ENCODE assay signal across 16 cellular contexts in the genomic region with DNA sequence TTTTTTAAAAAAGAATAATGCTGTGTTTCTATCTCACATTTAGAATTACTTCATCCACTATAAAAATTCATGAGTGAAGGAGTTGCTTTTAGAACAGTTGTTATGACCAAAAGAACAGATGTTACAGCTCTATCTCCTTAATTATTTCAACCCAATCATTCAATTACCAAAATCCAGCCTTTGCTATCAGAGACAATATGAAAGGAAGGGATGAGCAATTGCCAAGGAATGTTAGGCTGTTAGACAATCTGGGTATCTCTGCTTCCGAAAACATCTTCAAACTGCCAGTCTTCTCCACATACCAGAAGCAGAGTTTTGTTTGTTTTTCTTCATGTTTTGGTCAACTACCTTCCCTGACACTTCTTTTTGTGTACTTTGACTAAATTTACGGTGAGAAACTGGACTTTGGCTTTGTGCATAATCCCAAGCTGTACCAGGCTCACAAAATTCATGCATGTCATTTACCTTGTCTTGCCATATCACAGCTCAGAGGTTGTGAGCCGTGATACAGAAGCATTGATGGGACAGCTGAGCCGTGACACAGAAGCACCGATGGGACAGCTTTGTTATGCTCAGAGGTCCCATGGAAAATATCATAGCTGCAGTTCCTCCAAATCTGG.
A peak's percentile ranks its signal among the peaks of the same experiment; 100 is the strongest.
DNase-seq lines count a peak whose midpoint lies in the region; ATAC-seq, FAIRE-seq and TF ChIP-seq lines count a peak whose summit lies in the region.
"Had no signal": no experiment of that assay in that cellular context is flagged by ENCODE, and none has a peak within 500 bp of the region (broad histone marks: within the 10 kb centered on the region; RNA-seq: fewer than 3 reads in every experiment).

No MANE protein-coding gene starts in this region.

- TF ChIP-seq RAD21 in A549 (conservative IDR thresholded peaks at IDR 0.05 in 1 of 2, IDR thresholded peaks at IDR 0.05 in 1 of 2), result no peak
- TF ChIP-seq RAD21 in HepG2 (CRISPR knock-in tag; IDR thresholded peaks at IDR 0.05), result no peak

- no peaks in the 10 kb centered on the region for H3F3A ChIP-seq in GM23338 (replicated peaks; ENCODE audit: low read depth)

- H3K27me3 ChIP-seq in GM23338 (ENCODE audit: insufficient read depth) (no peaks in the 10 kb centered on the region), HepG2 (ENCODE audit: control insufficient read depth in 1 of 2, insufficient read depth in 2 of 2, low read length in 2 of 2) (no peaks in the 10 kb centered on the region; a peak in 1 of 5 replicates)
- H3K27me3 ChIP-seq: Peyer's patch had no signal

- TF ChIP-seq CTCF in A549 (IDR thresholded peaks at IDR 0.05), result no peak
- TF ChIP-seq CTCF in GM23338 (conservative IDR thresholded peaks at IDR 0.05; ENCODE audit: low read depth in 2 of 2), result no peak
- TF ChIP-seq CTCF in HepG2 (CRISPR knock-in tag; IDR thresholded peaks at IDR 0.05), result no peak

- FAIRE-seq in A549 (lab: Jason Lieb, UNC) (peak; percentile 74), HepG2 (lab: Jason Lieb, UNC) (no peak)
- FAIRE-seq: H54 had no signal

- H2AFZ ChIP-seq in GM23338 (no peak overlapping the region), HepG2 (ENCODE audit: low read length) (no peak overlapping the region)

- peaks cover 8% of the 10 kb centered on the region; the same call in 1 of the 2 replicates for H3K9me2 ChIP-seq in GM23338 (ENCODE audit: insufficient read depth)

- H3K36me3 ChIP-seq in GM23338 (ENCODE audit: insufficient read depth), result no peaks in the 10 kb centered on the region
- no peaks in the 10 kb centered on the region for H3K36me3 ChIP-seq in HepG2 (replicated peaks in 1 of 2; ENCODE audit: control insufficient read depth in 1 of 2, insufficient read depth in 2 of 2, low read length in 2 of 2)
- H3K36me3 ChIP-seq: Peyer's patch had no signal

- H3K27me3 Mint-ChIP-seq in GM23338 (ENCODE audit: insufficient read depth, low read depth, poor library complexity), result no peaks in the 10 kb centered on the region

- intact Hi-C loops in HepG2 (cut with micrococcal nuclease; ENCODE audit: unreplicated experiment), result no loop called here
- intact Hi-C loops in posterior vena cava (cut with DNase I), result no loop called here

- peak overlapping the region; percentile 51 for H3K4me2 ChIP-seq in A549
- H3K4me2 ChIP-seq in GM23338, result no peak overlapping the region
- peak overlapping the region; percentile 31 for H3K4me2 ChIP-seq in HepG2 (ENCODE audit: low read depth, low read length)

- H3K27ac Mint-ChIP-seq in GM23338, result no peak overlapping the region; the same call in 1 of the 2 replicates
- H3K27ac Mint-ChIP-seq: IgD-negative memory B cell had no signal

- WGBS in A549 (ENCODE audit: missing lambda C conversion rate), result 3% methylated on average over 5 of the region's 5 CpGs
- WGBS in HepG2 (ENCODE audit: low lambda C conversion rate), result 2% methylated on average over 5 of the region's 5 CpGs

- H3K4me1 Mint-ChIP-seq in GM23338, result no peaks in the 10 kb centered on the region
- H3K4me1 Mint-ChIP-seq: IgD-negative memory B cell had no signal

- H3K4me3 Mint-ChIP-seq in GM23338, result no peak overlapping the region
- H3K4me3 Mint-ChIP-seq: IgD-negative memory B cell had no signal

- POLR2A ChIA-PET in A549 (lab: Yijun Ruan, JAX), result no interaction called here
- POLR2A ChIA-PET in HepG2 (lab: Yijun Ruan, JAX), result no interaction called here

- H3K9me3 ChIP-seq in A549, result no peaks in the 10 kb centered on the region
- H3K9me3 ChIP-seq in HepG2 (ENCODE audit: low read length), result no peaks in the 10 kb centered on the region
- H3K9me3 ChIP-seq: Peyer's patch had no signal

- H3K4me1 ChIP-seq in A549 (peaks cover 13% of the 10 kb centered on the region; the same call in 2 of the 3 replicates), GM23338 (ENCODE audit: insufficient read depth) (no peaks in the 10 kb centered on the region), HepG2 (ENCODE audit: insufficient read depth, low read length) (peaks cover 11% of the 10 kb centered on the region)
- H3K4me1 ChIP-seq: Peyer's patch had no signal

- BruUV-seq in HepG2 (replicated peaks; lab: Mats Ljungman, UMichigan), result no TSS peak

- no peaks in the 10 kb centered on the region for H3K36me3 Mint-ChIP-seq in GM23338 (ENCODE audit: low read depth)
- H3K36me3 Mint-ChIP-seq: IgD-negative memory B cell had no signal

- in situ Hi-C loops in HepG2 (cut with HindIII; ENCODE audit: extremely low pct_ligation_motif_present, low pct_unique_long_range_greater_than_20kb), result no loop called here

- TF ChIP-seq EP300 in A549 (IDR thresholded peaks at IDR 0.05) (no peak), HepG2 (IDR thresholded peaks at IDR 0.05; ENCODE audit: low read depth in 2 of 2, low read length in 2 of 2) (no peak), HepG2 (CRISPR knock-in tag; IDR thresholded peaks at IDR 0.05; ENCODE audit: borderline replicate concordance) (no peak)

- H3K9ac ChIP-seq in HepG2 (ENCODE audit: insufficient read depth, low read depth, low read length), result no peak overlapping the region

- H3K79me2 ChIP-seq in GM23338 (replicated peaks; ENCODE audit: insufficient read depth), result no peaks in the 10 kb centered on the region
- H3K79me2 ChIP-seq in HepG2 (ENCODE audit: insufficient read depth, low read length), result no peaks in the 10 kb centered on the region

- H3K4me3 ChIP-seq in A549 (no peak overlapping the region), GM23338 (no peak overlapping the region), HepG2 (replicated peaks in 1 of 3; ENCODE audit: insufficient read depth in 1 of 3, low read depth in 2 of 3, low read length in 3 of 3) (no peak overlapping the region)
- H3K4me3 ChIP-seq: Peyer's patch had no signal

- no peaks in the 10 kb centered on the region for H3K9me3 Mint-ChIP-seq in GM23338

- H3K27ac ChIP-seq in A549 (no peak overlapping the region), GM23338 (ENCODE audit: low read depth) (no peak overlapping the region), HepG2 (ENCODE audit: extremely low read length, insufficient read depth, low read length) (no peak overlapping the region)
- H3K27ac ChIP-seq: Peyer's patch had no signal

- H4K20me1 ChIP-seq in GM23338 (replicated peaks; ENCODE audit: insufficient read depth) (no peaks in the 10 kb centered on the region), HepG2 (ENCODE audit: insufficient read depth, low read length) (no peaks in the 10 kb centered on the region)

- CTCF ChIA-PET in A549 (lab: Yijun Ruan, JAX) (no interaction called here), HepG2 (lab: Yijun Ruan, JAX; ENCODE audit: low intra/inter-chr PET ratio, low total read pairs) (no interaction called here)

- ATAC-seq in A549, result peak; percentile 59 to 62; a peak in 4 of 6 replicates
- no peak for ATAC-seq in GM23338
- ATAC-seq in HepG2, result peak; percentile 78
- ATAC-seq in HG02623 (IDR thresholded peaks at IDR 0.05; ENCODE audit: unreplicated experiment), result no peak
- no peak for ATAC-seq in GM21447 (IDR thresholded peaks at IDR 0.05; ENCODE audit: unreplicated experiment)

- DNase-seq in A549 (ENCODE audit: low read depth in 1 of 2, low spot score in 1 of 2), result peak in 1 of 2 experiments; percentile 29
- DNase-seq in GM23338 (ENCODE audit: low spot score), result peak; percentile 1
- DNase-seq in T1000 (lab: John Stamatoyannopoulos, UW), result peak; percentile 0
- DNase-seq in HepG2 (ENCODE audit: low spot score), result peak; percentile 48
- no peak for DNase-seq in EL
- no peak for DNase-seq in posterior vena cava (ENCODE audit: low spot score)
- DNase-seq: Calu3, DND-41, NCI-H1436 treated with DMSO at 0.1 percent for 48 hours, NCI-H774, Peyer's patch, SHP77 treated with DMSO at 0.1 percent for 48 hours had no signal

- no peak for TF ChIP-seq POLR2A in A549 (IDR thresholded peaks at IDR 0.05; ENCODE audit: low read length)
- TF ChIP-seq POLR2A in HepG2 (IDR thresholded peaks at IDR 0.05; ENCODE audit: insufficient read depth in 1 of 2, low read depth in 2 of 2, low read length in 2 of 2), result no peak

TF ChIP-seq in A549, 52 proteins besides CTCF, POLR2A, EP300 and RAD21:
- TF ChIP-seq NPAS2 (CRISPR knock-in tag; IDR thresholded peaks at IDR 0.05; ENCODE audit: borderline replicate concordance) (no peak), CBX2 (IDR thresholded peaks at IDR 0.05; ENCODE audit: borderline replicate concordance, low read depth) (no peak)

TF ChIP-seq in GM23338, 12 proteins besides CTCF, POLR2A, EP300 and RAD21 (continues in another document):
- no peak for TF ChIP-seq CREB1 (CRISPR knock-in tag; IDR thresholded peaks at IDR 0.05; ENCODE audit: low read depth)
- TF ChIP-seq POLR2AphosphoS5 (IDR thresholded peaks at IDR 0.05; ENCODE audit: low read depth), result no peak

TF ChIP-seq in HepG2, 621 proteins besides CTCF, POLR2A, EP300 and RAD21 (continues in another document):
- TF ChIP-seq ZNF335 (CRISPR knock-in tag; IDR thresholded peaks at IDR 0.05) (no peak), EZH2 (conservative IDR thresholded peaks at IDR 0.05; ENCODE audit: low read depth, low read length) (no peak), JUND (CRISPR knock-in tag; IDR thresholded peaks at IDR 0.05) (no peak), NPAS2 (CRISPR knock-in tag; IDR thresholded peaks at IDR 0.05; ENCODE audit: borderline replicate concordance) (no peak), ZZZ3 (CRISPR knock-in tag; IDR thresholded peaks at IDR 0.05; ENCODE audit: borderline replicate concordance) (no peak), NFKBIZ (CRISPR knock-in tag; IDR thresholded peaks at IDR 0.05) (no peak), FOXP1 (IDR thresholded peaks at IDR 0.05) (no peak), FOXP1 (CRISPR knock-in tag; IDR thresholded peaks at IDR 0.05) (peak; percentile 61), ZNF766 (CRISPR knock-in tag; IDR thresholded peaks at IDR 0.05; ENCODE audit: borderline replicate concordance) (no peak), TGIF2 (CRISPR knock-in tag; IDR thresholded peaks at IDR 0.05) (no peak), CC2D1A (CRISPR knock-in tag; IDR thresholded peaks at IDR 0.05) (no peak), HNF4A (CRISPR knock-in tag; IDR thresholded peaks at IDR 0.05) (peak; percentile 61), RXRB (CRISPR knock-in tag; IDR thresholded peaks at IDR 0.05; ENCODE audit: borderline replicate concordance) (peak; percentile 36; the same call in 1 of the 2 replicates)
- TF ChIP-seq, protein P1, sequence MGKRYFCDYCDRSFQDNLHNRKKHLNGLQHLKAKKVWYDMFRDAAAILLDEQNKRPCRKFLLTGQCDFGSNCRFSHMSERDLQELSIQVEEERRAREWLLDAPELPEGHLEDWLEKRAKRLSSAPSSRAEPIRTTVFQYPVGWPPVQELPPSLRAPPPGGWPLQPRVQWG (CRISPR knock-in tag; IDR thresholded peaks at IDR 0.05; ENCODE audit: borderline replicate concordance, low read depth), result no peak
- TF ChIP-seq, protein P2, sequence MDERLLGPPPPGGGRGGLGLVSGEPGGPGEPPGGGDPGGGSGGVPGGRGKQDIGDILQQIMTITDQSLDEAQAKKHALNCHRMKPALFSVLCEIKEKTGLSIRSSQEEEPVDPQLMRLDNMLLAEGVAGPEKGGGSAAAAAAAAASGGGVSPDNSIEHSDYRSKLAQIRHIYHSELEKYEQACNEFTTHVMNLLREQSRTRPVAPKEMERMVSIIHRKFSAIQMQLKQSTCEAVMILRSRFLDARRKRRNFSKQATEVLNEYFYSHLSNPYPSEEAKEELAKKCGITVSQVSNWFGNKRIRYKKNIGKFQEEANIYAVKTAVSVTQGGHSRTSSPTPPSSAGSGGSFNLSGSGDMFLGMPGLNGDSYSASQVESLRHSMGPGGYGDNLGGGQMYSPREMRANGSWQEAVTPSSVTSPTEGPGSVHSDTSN (CRISPR knock-in tag; IDR thresholded peaks at IDR 0.05), result peak; percentile 44; the same call in 1 of the 2 replicates

Comparison
In these comparisons a context has a peak if more than half of its experiments do, and no peak if none do; other contexts are left out.
1. ATAC-seq: peak in A549 (2 of 2) and HepG2 (single experiment); none in GM23338 (single experiment), HG02623 (single experiment) and GM21447 (single experiment).
2. DNase-seq: peak in GM23338 (single experiment), T1000 (single experiment) and HepG2 (single experiment); none in EL (single experiment) and posterior vena cava (single experiment).